Comparison of ENCODE assay signal across 1 cellular context in genomic region chr15:43268111-43269105, GRCh38.
TF ChIP-seq lines count a peak whose summit lies in the region.

No MANE protein-coding gene starts in this region.

TF ChIP-seq in K562, 482 proteins besides CTCF, POLR2A, EP300 and RAD21:
- TF ChIP-seq ZNF263 (CRISPR knock-in tag; IDR thresholded peaks at IDR 0.05; ENCODE audit: borderline replicate concordance) = 0 out of 2 replicates have a peak, but pooled peaks have one; percentile 14
- peak; percentile 79 for TF ChIP-seq SMC3 (conservative IDR thresholded peaks at IDR 0.05; ENCODE audit: insufficient read depth, low read depth, low read length)
- peak; percentile 28; the same call in 1 of the 2 replicates for TF ChIP-seq CTBP1 (IDR thresholded peaks at IDR 0.05; ENCODE audit: borderline replicate concordance)
- TF ChIP-seq CC2D1A (IDR thresholded peaks at IDR 0.05) = 0 out of 2 replicates have a peak, but pooled peaks have one; percentile 55
- no peak for TF ChIP-seq CLOCK (CRISPR knock-in tag; IDR thresholded peaks at IDR 0.05; ENCODE audit: borderline replicate concordance)
- TF ChIP-seq STAG1 (CRISPR knock-in tag; IDR thresholded peaks at IDR 0.05; ENCODE audit: borderline replicate concordance) = peak; percentile 64
- TF ChIP-seq BHLHE40 (IDR thresholded peaks at IDR 0.05; ENCODE audit: low read length) = 0 out of 2 replicates have a peak, but pooled peaks have one; percentile 17
- TF ChIP-seq RBM25 (IDR thresholded peaks at IDR 0.05; ENCODE audit: low read depth, low read length, severe bottlenecking) = no peak
- TF ChIP-seq ARID2 (IDR thresholded peaks at IDR 0.05) = peak; percentile 77; the same call in 1 of the 2 replicates
- TF ChIP-seq DEAF1 (CRISPR knock-in tag; IDR thresholded peaks at IDR 0.05) = peak; percentile 41; the same call in 1 of the 2 replicates
